In the genomic region with DNA sequence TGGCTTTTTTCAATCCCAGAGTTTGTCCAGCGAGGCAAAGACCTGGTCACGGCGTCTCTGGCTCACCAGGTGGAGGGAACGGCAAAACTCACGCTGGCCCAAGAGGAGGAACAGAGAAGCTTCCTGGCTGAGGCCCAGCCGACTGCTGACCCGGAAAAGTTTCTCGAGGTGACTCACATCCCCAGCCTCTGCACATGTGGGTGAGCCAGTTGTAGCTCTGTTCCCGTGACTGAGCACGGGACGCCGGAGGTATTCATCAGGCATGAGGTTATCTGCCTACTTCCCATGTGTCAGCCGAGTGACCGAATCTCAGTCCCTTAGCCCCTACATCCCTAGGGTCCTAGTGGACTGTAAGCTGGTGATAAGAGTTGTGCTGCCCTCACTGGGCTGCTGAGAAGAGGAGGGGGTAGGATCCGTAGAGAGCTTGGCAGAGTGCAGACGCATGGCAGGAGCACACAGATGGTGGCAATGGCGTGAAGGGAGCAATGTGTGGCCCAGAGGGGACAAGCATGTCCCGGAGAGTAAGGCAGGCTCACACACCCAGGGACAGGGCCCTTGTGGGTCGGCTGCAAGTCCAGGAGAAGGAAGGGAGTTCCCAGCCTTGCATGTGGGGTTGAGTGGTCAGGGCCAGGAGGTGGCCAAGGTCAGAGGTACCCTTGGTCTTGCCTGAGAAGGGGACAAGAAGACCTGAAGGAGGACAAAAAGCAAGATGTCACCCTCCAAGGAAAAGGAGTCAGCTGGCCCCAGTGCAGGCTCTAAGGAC, we compare ENCODE assay signal across 1 cellular context.
TF ChIP-seq lines count a peak whose summit lies in the region.

No MANE protein-coding gene starts in this region.

TF ChIP-seq in GM12878, 131 proteins besides CTCF, POLR2A, EP300 and RAD21:
- TF ChIP-seq E4F1 (IDR thresholded peaks at IDR 0.05; ENCODE audit: borderline replicate concordance, partially characterized antibody) = no peak
- no peak for TF ChIP-seq STAT1 (conservative IDR thresholded peaks at IDR 0.05)
- peak; percentile 55; the same call in 1 of the 2 replicates for TF ChIP-seq NR2C1 (IDR thresholded peaks at IDR 0.05)
- no peak for TF ChIP-seq WRNIP1 (IDR thresholded peaks at IDR 0.05; ENCODE audit: borderline replicate concordance, low read depth, low read length)
- TF ChIP-seq EED (IDR thresholded peaks at IDR 0.05; ENCODE audit: low read depth) = peak; percentile 51; the same call in 1 of the 2 replicates
- peak in 1 of 2 experiments; percentile 60; a peak in 2 of 4 replicates for TF ChIP-seq BHLHE40 (IDR thresholded peaks at IDR 0.05; ENCODE audit: borderline replicate concordance in 1 of 2, low read depth in 2 of 2, low read length in 1 of 2)
- TF ChIP-seq PML (IDR thresholded peaks at IDR 0.05; ENCODE audit: low read length) = no peak
TF ChIP-seq in GM12878: peak in this region for 3.
